In the genomic region with DNA sequence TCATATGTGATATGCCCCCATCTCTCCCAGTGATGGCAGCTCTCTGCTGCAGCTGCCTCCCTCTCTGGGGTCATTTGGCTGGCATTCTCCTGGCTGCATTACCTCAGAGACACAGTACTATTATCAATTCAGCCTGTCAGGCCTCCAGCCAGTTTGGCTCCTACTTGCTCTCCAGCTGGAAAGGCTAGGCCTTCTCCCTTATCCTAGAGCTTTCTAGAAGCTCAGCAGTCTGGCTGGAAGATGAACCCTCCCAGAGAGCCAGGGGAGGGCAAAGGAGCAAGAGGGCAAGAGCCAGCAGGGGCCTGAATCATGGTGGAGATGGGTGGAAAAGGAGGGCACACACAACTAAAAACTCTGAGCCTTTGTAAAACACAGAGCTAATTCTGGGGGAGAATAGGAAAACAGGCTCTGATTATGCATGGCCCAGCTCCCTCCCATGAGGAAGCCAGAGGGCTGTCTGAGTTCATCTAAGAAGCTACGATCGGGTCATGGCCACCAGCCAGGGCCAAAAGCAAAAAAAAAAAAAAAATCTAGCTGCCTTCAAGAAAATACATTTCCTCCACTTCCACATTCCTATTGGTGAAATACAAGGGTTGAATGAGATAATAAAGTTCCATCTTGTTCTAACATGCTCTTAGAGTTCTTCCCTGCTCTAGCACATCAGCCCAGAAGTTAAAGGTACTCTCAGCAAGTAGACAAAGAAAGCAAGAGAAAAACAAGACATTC, we compare ENCODE assay signal across 10 cellular contexts. TPM values are rescaled to one million over a fixed set of nuclear protein-coding genes. Genes with fewer than 3 reads are reported as not detected.
A peak's percentile ranks its signal among the peaks of the same experiment; 100 is the strongest.
DNase-seq lines count a peak whose midpoint lies in the region; ATAC-seq, FAIRE-seq and TF ChIP-seq lines count a peak whose summit lies in the region.
"Had no signal": no experiment of that assay in that cellular context is flagged by ENCODE, and none has a peak within 500 bp of the region (broad histone marks: within the 10 kb centered on the region; RNA-seq: fewer than 3 reads in every experiment).

No MANE protein-coding gene starts in this region.

- no peaks in the 10 kb centered on the region for H3K9me3 ChIP-seq in right atrium auricular region
- no peaks in the 10 kb centered on the region for H3K9me3 ChIP-seq in neural progenitor cell (ENCODE audit: low read depth)

- H3K36me3 Mint-ChIP-seq in GM23338 (ENCODE audit: low read depth), result no peaks in the 10 kb centered on the region
- no peaks in the 10 kb centered on the region for H3K36me3 Mint-ChIP-seq in activated naive CD4-positive, alpha-beta T cell treated with anti-CD3 and anti-CD28 coated beads, Interleukin-2, amount 50 U/mL, for 72 hours
- H3K36me3 Mint-ChIP-seq in neural progenitor cell, result no peaks in the 10 kb centered on the region

- H2AFZ ChIP-seq in GM23338, result peak overlapping the region; percentile 23; the same call in 1 of the 2 replicates
- H2AFZ ChIP-seq in neural progenitor cell (replicated peaks), result no peak overlapping the region

- no peak overlapping the region for H3K4me2 ChIP-seq in GM23338
- no peak overlapping the region for H3K4me2 ChIP-seq in neural progenitor cell

- H3K9me3 Mint-ChIP-seq in GM23338 (no peaks in the 10 kb centered on the region; the same call in 2 of the 3 replicates), neural progenitor cell (no peaks in the 10 kb centered on the region)
- H3K9me3 Mint-ChIP-seq in activated naive CD4-positive, alpha-beta T cell treated with anti-CD3 and anti-CD28 coated beads, Interleukin-2, amount 50 U/mL, for 72 hours, result no peaks in the 10 kb centered on the region
- H3K9me3 Mint-ChIP-seq: activated B cell treated with CpG ODN at 0.5 μM for 24 hours had no signal

- H3K27me3 Mint-ChIP-seq in GM23338 (ENCODE audit: insufficient read depth, low read depth, poor library complexity) (peaks cover 6% of the 10 kb centered on the region), neural progenitor cell (ENCODE audit: insufficient read depth, low read depth) (peaks cover 3% of the 10 kb centered on the region)

- TF ChIP-seq CTCF in GM23338 (conservative IDR thresholded peaks at IDR 0.05; ENCODE audit: low read depth in 2 of 2) (no peak), right atrium auricular region (IDR thresholded peaks at IDR 0.05) (no peak), neural progenitor cell (IDR thresholded peaks at IDR 0.05) (no peak)

- H3K4me3 Mint-ChIP-seq in GM23338 (no peak overlapping the region), neural progenitor cell (no peak overlapping the region)
- H3K4me3 Mint-ChIP-seq: activated B cell treated with CpG ODN at 0.5 μM for 24 hours had no signal

- H3K27ac ChIP-seq in GM23338 (ENCODE audit: low read depth) (no peak overlapping the region), right atrium auricular region (peak overlapping the region; percentile 86 to 93), neural progenitor cell (no peak overlapping the region)

- no peak for ATAC-seq in GM23338
- no peak for ATAC-seq in activated naive CD4-positive, alpha-beta T cell treated with anti-CD3 and anti-CD28 coated beads, Interleukin-2, amount 50 U/mL, for 72 hours

- H3K4me1 Mint-ChIP-seq in GM23338 (peaks cover 7% of the 10 kb centered on the region), neural progenitor cell (peaks cover 19% of the 10 kb centered on the region)
- H3K4me1 Mint-ChIP-seq: activated B cell treated with CpG ODN at 0.5 μM for 24 hours had no signal

- H3K27ac Mint-ChIP-seq in GM23338 (no peak overlapping the region), neural progenitor cell (no peak overlapping the region)
- no peak overlapping the region for H3K27ac Mint-ChIP-seq in activated naive CD4-positive, alpha-beta T cell treated with anti-CD3 and anti-CD28 coated beads, Interleukin-2, amount 50 U/mL, for 72 hours
- H3K27ac Mint-ChIP-seq: activated B cell treated with CpG ODN at 0.5 μM for 24 hours had no signal

- H3K9ac ChIP-seq in neural progenitor cell, result no peak overlapping the region

- H3F3A ChIP-seq in GM23338 (replicated peaks; ENCODE audit: low read depth) (no peaks in the 10 kb centered on the region), neural progenitor cell (ENCODE audit: low read depth) (no peaks in the 10 kb centered on the region)

- H3K4me3 ChIP-seq in GM23338, result no peak overlapping the region
- H3K4me3 ChIP-seq in right atrium auricular region, result no peak overlapping the region
- H3K4me3 ChIP-seq in neural progenitor cell, result no peak overlapping the region

- H4K20me1 ChIP-seq in GM23338 (replicated peaks; ENCODE audit: insufficient read depth), result no peaks in the 10 kb centered on the region
- no peaks in the 10 kb centered on the region for H4K20me1 ChIP-seq in neural progenitor cell (ENCODE audit: low read depth)

- H3K4me1 ChIP-seq in GM23338 (ENCODE audit: insufficient read depth), result peaks cover 5% of the 10 kb centered on the region; the same call in 1 of the 2 replicates
- peaks cover 0 to 75% of the 10 kb centered on the region in 2 donors for H3K4me1 ChIP-seq in right atrium auricular region
- H3K4me1 ChIP-seq in neural progenitor cell, result no peaks in the 10 kb centered on the region

- H3K36me3 ChIP-seq in GM23338 (ENCODE audit: insufficient read depth) (no peaks in the 10 kb centered on the region), right atrium auricular region (no peaks in the 10 kb centered on the region), neural progenitor cell (no peaks in the 10 kb centered on the region)

- peaks cover 3% of the 10 kb centered on the region; the same call in 1 of the 2 replicates for H3K9me2 ChIP-seq in GM23338 (ENCODE audit: insufficient read depth)

- no peak for FAIRE-seq in RCC 7860 (lab: Jason Lieb, UNC)

- no peaks in the 10 kb centered on the region for H3K79me2 ChIP-seq in GM23338 (replicated peaks; ENCODE audit: insufficient read depth)
- H3K79me2 ChIP-seq in neural progenitor cell (ENCODE audit: low read depth), result no peaks in the 10 kb centered on the region

- DNase-seq in GM23338 (ENCODE audit: low spot score), result no peak
- peak; percentile 42 for DNase-seq in cerebellum (ENCODE audit: low spot score)
- DNase-seq in right atrium auricular region (ENCODE audit: low spot score), result no peak
- peak; percentile 89 for DNase-seq in putamen (ENCODE audit: low spot score)
- no peak for DNase-seq in RCC 7860 (ENCODE audit: low spot score)
- no peak for DNase-seq in NCI-H2081 (lab: John Stamatoyannopoulos, UW)
- DNase-seq in activated naive CD4-positive, alpha-beta T cell treated with anti-CD3 and anti-CD28 coated beads, Interleukin-2, amount 50 U/mL, for 72 hours (ENCODE audit: low spot score in 2 of 2), result no peak
- DNase-seq in neural progenitor cell (ENCODE audit: low spot score), result no peak
- DNase-seq: activated B cell treated with CpG ODN at 0.5 μM for 24 hours; activated naive CD4-positive, alpha-beta T cell treated with anti-CD3 and anti-CD28 coated beads, Interleukin-2, amount 50 U/mL, for 16 hours had no signal

- H3K27me3 ChIP-seq in GM23338 (ENCODE audit: insufficient read depth) (no peaks in the 10 kb centered on the region), right atrium auricular region (no peaks in the 10 kb centered on the region), neural progenitor cell (no peaks in the 10 kb centered on the region)

TF ChIP-seq in GM23338, 12 proteins besides CTCF, POLR2A, EP300 and RAD21:
- no peak for TF ChIP-seq ZNF114 (CRISPR knock-in tag; IDR thresholded peaks at IDR 0.05)

RNA-seq across cellular contexts. Expression of gene LAMB3, which starts 8.8 kb away (rescaled TPM):
- total RNA-seq in GM23338 (2014; rRNA removed; shearing (Covaris generic)), result 0.52 and 0.93 TPM in 2 replicates
- 0.05 and 0.19 TPM in 2 replicates for polyA plus RNA-seq in GM23338 (2016; fragmentation: Nextera tagmentation; extraction: Ambion mirVana)
- total RNA-seq in cerebellum (1.00 TPM), right atrium auricular region (10 to 100 TPM in 1 of 2 donors, 1 to 10 TPM in 1; 4.7 to 11.1 TPM), neural progenitor cell (ENCODE audit: low replicate concordance) (0.19 TPM in 1 of 2 replicates, not detected in the other)
- total RNA-seq in activated naive CD4-positive, alpha-beta T cell treated with anti-CD3 and anti-CD28 coated beads, Interleukin-2, amount 50 U/mL, for 72 hours, result 10 to 100 TPM in 1 of 2 donors, 1 to 10 TPM in 1; 1.6 to 11.7 TPM

RNA-seq across cellular contexts. Expression of gene G0S2, which starts 31.8 kb away (rescaled TPM):
- 0.43 and 3.2 TPM in 2 replicates for total RNA-seq in GM23338 (2014; rRNA removed; shearing (Covaris generic))
- 6.0 and 8.2 TPM in 2 replicates for polyA plus RNA-seq in GM23338 (2016; fragmentation: Nextera tagmentation; extraction: Ambion mirVana)
- total RNA-seq in cerebellum (1.2 TPM), right atrium auricular region (100 to 1,000 TPM; 212 to 299 TPM), neural progenitor cell (ENCODE audit: low replicate concordance) (0.93 TPM in 1 of 2 replicates, not detected in the other)
- total RNA-seq in activated naive CD4-positive, alpha-beta T cell treated with anti-CD3 and anti-CD28 coated beads, Interleukin-2, amount 50 U/mL, for 72 hours, result 10 to 100 TPM in 1 of 2 donors, 1 to 10 TPM in 1; 1.4 to 40.7 TPM

RNA-seq across cellular contexts. Expression of gene CAMK1G, which starts 59.9 kb away (rescaled TPM):
- 0.76 and 2.8 TPM in 2 replicates for total RNA-seq in GM23338 (2014; rRNA removed; shearing (Covaris generic))
- 0.09 and 0.32 TPM in 2 replicates for polyA plus RNA-seq in GM23338 (2016; fragmentation: Nextera tagmentation; extraction: Ambion mirVana)
- 1.8 TPM for total RNA-seq in cerebellum
- under 1 TPM in 1 of 2 donors, not detected in 1; 0.28 TPM for total RNA-seq in right atrium auricular region
- total RNA-seq in activated naive CD4-positive, alpha-beta T cell treated with anti-CD3 and anti-CD28 coated beads, Interleukin-2, amount 50 U/mL, for 72 hours, result not detected
- total RNA-seq in neural progenitor cell (ENCODE audit: low replicate concordance), result 3.6 and 4.3 TPM in 2 replicates
- total RNA-seq: activated B cell treated with CpG ODN at 0.5 μM for 24 hours had no signal

Comparison
In these comparisons a context has a peak if more than half of its experiments do, and no peak if none do; other contexts are left out.
1. DNase-seq: peak in cerebellum (single experiment) and putamen (single experiment); none in GM23338 (single experiment), right atrium auricular region (single experiment), RCC 7860 (single experiment), NCI-H2081 (0 of 2), activated naive CD4-positive, alpha-beta T cell treated with anti-CD3 and anti-CD28 coated beads, Interleukin-2, amount 50 U/mL, for 72 hours (0 of 2) and neural progenitor cell (single experiment).
2. H3K27ac ChIP-seq: peak in right atrium auricular region (2 of 2); none in GM23338 (single experiment) and neural progenitor cell (single experiment).
3. RNA of gene G0S2, which starts 31.8 kb away (total RNA-seq): 212 to 299 TPM in right atrium auricular region; 1.4 to 40.7 TPM in activated naive CD4-positive, alpha-beta T cell treated with anti-CD3 and anti-CD28 coated beads, Interleukin-2, amount 50 U/mL, for 72 hours, 0.43 to 3.2 TPM in GM23338, 1.2 TPM in cerebellum (single experiment) and 0.93 TPM in neural progenitor cell; every median in the first group is over 4 times any median in the second.